1 cellular context compared by ENCODE assay signal in the genomic region with DNA sequence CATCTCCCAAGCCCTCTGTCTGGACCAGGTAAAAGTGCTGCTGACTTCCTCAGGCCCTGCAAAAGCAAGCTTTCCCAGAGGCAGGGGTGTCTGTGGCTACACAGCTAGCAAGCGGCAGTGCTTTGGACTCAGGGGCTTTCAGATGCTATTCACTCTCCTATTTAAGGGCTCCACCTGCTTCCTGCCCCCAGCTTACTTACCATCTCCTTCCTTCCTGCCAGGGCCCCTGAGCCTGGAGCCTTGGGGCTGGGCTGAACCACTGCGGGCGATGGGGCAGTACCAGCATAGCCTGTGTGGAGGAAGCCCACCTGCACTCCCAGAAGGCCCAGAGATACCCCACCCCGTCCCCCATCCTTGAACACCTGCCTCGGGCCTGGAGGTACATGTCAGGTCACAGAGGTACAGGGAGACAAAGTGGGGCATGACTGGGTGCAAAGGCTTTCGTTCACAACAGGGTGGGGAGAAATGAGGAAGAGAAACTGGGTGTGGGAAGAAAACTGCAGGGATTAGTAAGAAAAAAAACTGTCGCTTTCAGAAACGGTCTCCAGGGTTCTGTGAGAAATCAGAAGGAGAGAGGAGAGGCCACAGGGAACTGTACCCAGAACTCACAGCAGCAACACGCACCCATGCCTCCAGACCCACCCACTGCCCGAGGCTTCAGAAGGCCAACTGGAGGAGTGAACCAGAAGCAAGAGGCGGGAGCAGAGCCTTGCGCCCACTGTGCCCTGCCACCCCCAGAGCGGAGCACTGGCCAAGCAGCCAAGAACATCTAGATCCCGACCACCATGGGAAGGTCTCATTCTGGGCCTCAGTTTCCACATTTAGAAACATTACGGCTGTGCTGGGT.
TF ChIP-seq lines count a peak whose summit lies in the region.

No MANE protein-coding gene starts in this region.

TF ChIP-seq in GM12878, 131 proteins besides CTCF, POLR2A, EP300 and RAD21 (continued from another document and continues in another):
- peak; percentile 66 for TF ChIP-seq BCL3 (IDR thresholded peaks at IDR 0.05; ENCODE audit: borderline replicate concordance, insufficient read depth, low read depth, low read length, poor library complexity, severe bottlenecking)
- peak; percentile 18; the same call in 1 of the 2 replicates for TF ChIP-seq CHD1 (IDR thresholded peaks at IDR 0.05; ENCODE audit: low read depth, low read length)
- 0 out of 2 replicates have a peak, but pooled peaks have one; percentile 66 for TF ChIP-seq PML (IDR thresholded peaks at IDR 0.05; ENCODE audit: low read length)
- no peak for TF ChIP-seq ATF3 (IDR thresholded peaks at IDR 0.05; ENCODE audit: borderline replicate concordance, extremely low read depth, low read depth, low read length)
- TF ChIP-seq JUNB (IDR thresholded peaks at IDR 0.05): peak; percentile 83
- TF ChIP-seq RAD51 (IDR thresholded peaks at IDR 0.05): peak; percentile 31; the same call in 1 of the 2 replicates
- no peak for TF ChIP-seq CHD4 (IDR thresholded peaks at IDR 0.05)
- peak in 1 of 2 experiments; percentile 55; a peak in 1 of 4 replicates for TF ChIP-seq SRF (IDR thresholded peaks at IDR 0.05; ENCODE audit: low read depth in 2 of 2, low read length in 2 of 2)
- peak; percentile 75 for TF ChIP-seq ZNF687 (IDR thresholded peaks at IDR 0.05)
- no peak for TF ChIP-seq GABPA (IDR thresholded peaks at IDR 0.05; ENCODE audit: low read depth)
- TF ChIP-seq SREBF2 (IDR thresholded peaks at IDR 0.05; ENCODE audit: low read length): no peak
- TF ChIP-seq MYB (IDR thresholded peaks at IDR 0.05; ENCODE audit: borderline replicate concordance, low read depth, low read length): peak; percentile 95
- peak; percentile 43 for TF ChIP-seq ZNF24 (IDR thresholded peaks at IDR 0.05)
- peak; percentile 100 for TF ChIP-seq IKZF2 (IDR thresholded peaks at IDR 0.05)
- peak in 1 of 2 experiments; percentile 83; a peak in 2 of 4 replicates for TF ChIP-seq ETV6 (conservative IDR thresholded peaks at IDR 0.05 in 1 of 2, IDR thresholded peaks at IDR 0.05 in 1 of 2; ENCODE audit: borderline replicate concordance in 1 of 2, low read depth in 1 of 2)
- TF ChIP-seq RCOR1 (conservative IDR thresholded peaks at IDR 0.05; ENCODE audit: low read depth, low read length): 0 out of 2 replicates have a peak, but pooled peaks have one; percentile 38
- TF ChIP-seq, protein P1, sequence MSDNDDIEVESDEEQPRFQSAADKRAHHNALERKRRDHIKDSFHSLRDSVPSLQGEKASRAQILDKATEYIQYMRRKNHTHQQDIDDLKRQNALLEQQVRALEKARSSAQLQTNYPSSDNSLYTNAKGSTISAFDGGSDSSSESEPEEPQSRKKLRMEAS (IDR thresholded peaks at IDR 0.05; ENCODE audit: low read depth, low read length): no peak
- TF ChIP-seq, protein P2, sequence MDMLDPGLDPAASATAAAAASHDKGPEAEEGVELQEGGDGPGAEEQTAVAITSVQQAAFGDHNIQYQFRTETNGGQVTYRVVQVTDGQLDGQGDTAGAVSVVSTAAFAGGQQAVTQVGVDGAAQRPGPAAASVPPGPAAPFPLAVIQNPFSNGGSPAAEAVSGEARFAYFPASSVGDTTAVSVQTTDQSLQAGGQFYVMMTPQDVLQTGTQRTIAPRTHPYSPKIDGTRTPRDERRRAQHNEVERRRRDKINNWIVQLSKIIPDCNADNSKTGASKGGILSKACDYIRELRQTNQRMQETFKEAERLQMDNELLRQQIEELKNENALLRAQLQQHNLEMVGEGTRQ (IDR thresholded peaks at IDR 0.05; ENCODE audit: borderline replicate concordance, low read depth, low read length): no peak
- no peak; the same call in 1 of the 2 replicates for TF ChIP-seq FOXK2 (IDR thresholded peaks at IDR 0.05)
- TF ChIP-seq FOS (IDR thresholded peaks at IDR 0.05; ENCODE audit: borderline replicate concordance, extremely low read depth, insufficient read length): no peak
- TF ChIP-seq RUNX3 (IDR thresholded peaks at IDR 0.05; ENCODE audit: low read length): peak; percentile 87
- peak; percentile 69 for TF ChIP-seq CBX5 (IDR thresholded peaks at IDR 0.05; ENCODE audit: low read depth)
- TF ChIP-seq EZH2 (IDR thresholded peaks at IDR 0.05; ENCODE audit: borderline replicate concordance, control insufficient read depth, low read depth, low read length): no peak
- TF ChIP-seq CREM (IDR thresholded peaks at IDR 0.05; ENCODE audit: low read depth): peak; percentile 72; the same call in 1 of the 2 replicates
- TF ChIP-seq ZNF217 (IDR thresholded peaks at IDR 0.05): peak; percentile 21
- no peak for TF ChIP-seq RELA (IDR thresholded peaks at IDR 0.05; ENCODE audit: borderline replicate concordance, partially characterized antibody)
- TF ChIP-seq KAT2A (conservative IDR thresholded peaks at IDR 0.05; ENCODE audit: control insufficient read depth, low read depth, low read length): no peak
- TF ChIP-seq IRF4 (IDR thresholded peaks at IDR 0.05; ENCODE audit: low read depth, low read length): peak; percentile 95
- TF ChIP-seq POU2F2 (IDR thresholded peaks at IDR 0.05; ENCODE audit: borderline replicate concordance, low read depth, low read length): no peak; the same call in 2 of the 3 replicates
- TF ChIP-seq, protein P3, sequence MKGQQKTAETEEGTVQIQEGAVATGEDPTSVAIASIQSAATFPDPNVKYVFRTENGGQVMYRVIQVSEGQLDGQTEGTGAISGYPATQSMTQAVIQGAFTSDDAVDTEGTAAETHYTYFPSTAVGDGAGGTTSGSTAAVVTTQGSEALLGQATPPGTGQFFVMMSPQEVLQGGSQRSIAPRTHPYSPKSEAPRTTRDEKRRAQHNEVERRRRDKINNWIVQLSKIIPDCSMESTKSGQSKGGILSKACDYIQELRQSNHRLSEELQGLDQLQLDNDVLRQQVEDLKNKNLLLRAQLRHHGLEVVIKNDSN (IDR thresholded peaks at IDR 0.05; ENCODE audit: borderline replicate concordance, extremely low read length, insufficient read depth, low read depth, low read length): no peak
- TF ChIP-seq, protein P4, sequence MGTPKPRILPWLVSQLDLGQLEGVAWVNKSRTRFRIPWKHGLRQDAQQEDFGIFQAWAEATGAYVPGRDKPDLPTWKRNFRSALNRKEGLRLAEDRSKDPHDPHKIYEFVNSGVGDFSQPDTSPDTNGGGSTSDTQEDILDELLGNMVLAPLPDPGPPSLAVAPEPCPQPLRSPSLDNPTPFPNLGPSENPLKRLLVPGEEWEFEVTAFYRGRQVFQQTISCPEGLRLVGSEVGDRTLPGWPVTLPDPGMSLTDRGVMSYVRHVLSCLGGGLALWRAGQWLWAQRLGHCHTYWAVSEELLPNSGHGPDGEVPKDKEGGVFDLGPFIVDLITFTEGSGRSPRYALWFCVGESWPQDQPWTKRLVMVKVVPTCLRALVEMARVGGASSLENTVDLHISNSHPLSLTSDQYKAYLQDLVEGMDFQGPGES (IDR thresholded peaks at IDR 0.05): no peak
- no peak for TF ChIP-seq SREBF1 (IDR thresholded peaks at IDR 0.05; ENCODE audit: low read length)
- TF ChIP-seq E2F4 (IDR thresholded peaks at IDR 0.05; ENCODE audit: low read depth, low read length): no peak
- 0 out of 2 replicates have a peak, but pooled peaks have one; percentile 33 for TF ChIP-seq HDAC2 (IDR thresholded peaks at IDR 0.05)
- peak; percentile 60; the same call in 1 of the 2 replicates for TF ChIP-seq MTA3 (IDR thresholded peaks at IDR 0.05; ENCODE audit: borderline replicate concordance, low read length)
- peak; percentile 55 to 59; a peak in 2 of 4 replicates for TF ChIP-seq BHLHE40 (IDR thresholded peaks at IDR 0.05; ENCODE audit: borderline replicate concordance in 1 of 2, low read depth in 2 of 2, low read length in 1 of 2)
- TF ChIP-seq RFX5 (IDR thresholded peaks at IDR 0.05; ENCODE audit: low read depth, low read length): no peak
- peak; percentile 100 for TF ChIP-seq SPI1 (IDR thresholded peaks at IDR 0.05; ENCODE audit: borderline replicate concordance, insufficient read depth, low read depth, low read length)
- peak; percentile 87; the same call in 1 of the 2 replicates for TF ChIP-seq BACH1 (IDR thresholded peaks at IDR 0.05; ENCODE audit: borderline replicate concordance)
- TF ChIP-seq NR2C2 (IDR thresholded peaks at IDR 0.05; ENCODE audit: borderline replicate concordance, control insufficient read depth, insufficient read length, low read depth): no peak
- peak; percentile 53; the same call in 1 of the 2 replicates for TF ChIP-seq ZNF207 (IDR thresholded peaks at IDR 0.05; ENCODE audit: borderline replicate concordance)
- TF ChIP-seq, protein P5, sequence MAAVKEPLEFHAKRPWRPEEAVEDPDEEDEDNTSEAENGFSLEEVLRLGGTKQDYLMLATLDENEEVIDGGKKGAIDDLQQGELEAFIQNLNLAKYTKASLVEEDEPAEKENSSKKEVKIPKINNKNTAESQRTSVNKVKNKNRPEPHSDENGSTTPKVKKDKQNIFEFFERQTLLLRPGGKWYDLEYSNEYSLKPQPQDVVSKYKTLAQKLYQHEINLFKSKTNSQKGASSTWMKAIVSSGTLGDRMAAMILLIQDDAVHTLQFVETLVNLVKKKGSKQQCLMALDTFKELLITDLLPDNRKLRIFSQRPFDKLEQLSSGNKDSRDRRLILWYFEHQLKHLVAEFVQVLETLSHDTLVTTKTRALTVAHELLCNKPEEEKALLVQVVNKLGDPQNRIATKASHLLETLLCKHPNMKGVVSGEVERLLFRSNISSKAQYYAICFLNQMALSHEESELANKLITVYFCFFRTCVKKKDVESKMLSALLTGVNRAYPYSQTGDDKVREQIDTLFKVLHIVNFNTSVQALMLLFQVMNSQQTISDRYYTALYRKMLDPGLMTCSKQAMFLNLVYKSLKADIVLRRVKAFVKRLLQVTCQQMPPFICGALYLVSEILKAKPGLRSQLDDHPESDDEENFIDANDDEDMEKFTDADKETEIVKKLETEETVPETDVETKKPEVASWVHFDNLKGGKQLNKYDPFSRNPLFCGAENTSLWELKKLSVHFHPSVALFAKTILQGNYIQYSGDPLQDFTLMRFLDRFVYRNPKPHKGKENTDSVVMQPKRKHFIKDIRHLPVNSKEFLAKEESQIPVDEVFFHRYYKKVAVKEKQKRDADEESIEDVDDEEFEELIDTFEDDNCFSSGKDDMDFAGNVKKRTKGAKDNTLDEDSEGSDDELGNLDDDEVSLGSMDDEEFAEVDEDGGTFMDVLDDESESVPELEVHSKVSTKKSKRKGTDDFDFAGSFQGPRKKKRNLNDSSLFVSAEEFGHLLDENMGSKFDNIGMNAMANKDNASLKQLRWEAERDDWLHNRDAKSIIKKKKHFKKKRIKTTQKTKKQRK (IDR thresholded peaks at IDR 0.05; ENCODE audit: low read depth, low read length): no peak
